In genomic region chr3:9076985-9077384, GRCh38 we compare ENCODE assay signal across 32 cellular contexts.
"Had no signal": no experiment of that assay in that cellular context is flagged by ENCODE, and none has a peak within 500 bp of the region (broad histone marks: within the 10 kb centered on the region; RNA-seq: fewer than 3 reads in every experiment).

No MANE protein-coding gene starts in this region.

- H3K4me3 Mint-ChIP-seq: activated naive CD4-positive, alpha-beta T cell treated with anti-CD3 and anti-CD28 coated beads for 36 hours; activated naive CD8-positive, alpha-beta T cell treated with anti-CD3 and anti-CD28 coated beads for 36 hours; activated T-helper 1 cell treated with anti-CD3 and anti-CD28 coated beads, Interleukin-12 subunit alpha, Interleukin-12 subunit beta, Interleukin-2, Interleukin-4 antibody, amounts not matched to agents 30 ng/mL and 10 ng/mL and 1 ng/mL, durations not matched to agents 14 hours and 24 hours and 36 hours; effector memory CD8-positive, alpha-beta T cell; nephron progenitor cell; T-helper 1 cell treated with Interleukin-12 subunit alpha and Interleukin-12 subunit beta and Interleukin-4 antibody, amounts not matched to agents 30 μg/mL and 1 μg/mL, for 36 hours had no signal

- DNase-seq: activated CD4-positive, alpha-beta T cell treated with anti-CD3 and anti-CD28 coated beads for 48 hours; activated CD4-positive, alpha-beta T cell treated with anti-CD3 and anti-CD28 coated beads, Interleukin-2, amount 50 U/mL, for 48 hours; activated CD8-positive, alpha-beta memory T cell treated with anti-CD3 and anti-CD28 coated beads for 24 hours; activated CD8-positive, alpha-beta memory T cell treated with anti-CD3 and anti-CD28 coated beads, Interleukin-2, amount 50 U/mL, for 4 hours; activated effector memory CD4-positive, alpha-beta T cell treated with anti-CD3 and anti-CD28 coated beads, Interleukin-2, amount 50 U/mL, for 16 hours; activated naive CD4-positive, alpha-beta T cell treated with anti-CD3 and anti-CD28 coated beads for 36 hours; activated naive CD8-positive, alpha-beta T cell treated with anti-CD3 and anti-CD28 coated beads for 36 hours; activated T-cell treated with anti-CD3 and anti-CD28 coated beads, Interleukin-2, amount 50 U/mL, for 1 hour; adrenal gland; aorta; brain microvascular endothelial cell; caudate nucleus; cortex of kidney; effector memory CD8-positive, alpha-beta T cell; hippocampal formation; kidney; left lung; nephron progenitor cell; nucleus accumbens; right cardiac atrium; spleen; stimulated activated naive CD4-positive, alpha-beta T cell treated with Interleukin-2 at 50 U/mL for 16 hours; SW 1271; T-helper 9 cell; transverse colon had no signal

- H2AFZ ChIP-seq: parathyroid adenoma had no signal

- H3K27ac ChIP-seq: adrenal gland, brain microvascular endothelial cell, gastroesophageal sphincter, left lung, parathyroid adenoma, spleen, transverse colon, VCaP had no signal

- H3K27me3 Mint-ChIP-seq: activated naive CD8-positive, alpha-beta T cell treated with anti-CD3 and anti-CD28 coated beads for 36 hours had no signal

- H3K4me3 ChIP-seq: adrenal gland, gastroesophageal sphincter, left lung, lung, spleen, transverse colon had no signal

- H3K4me1 ChIP-seq: adrenal gland, gastroesophageal sphincter, left lung, parathyroid adenoma, spleen, transverse colon had no signal

- ATAC-seq: activated CD4-positive, CD25-positive, alpha-beta regulatory T cell treated with anti-CD3 and anti-CD28 coated beads, Interleukin-2, amount 50 U/mL, for 24 hours; effector memory CD8-positive, alpha-beta T cell; gastroesophageal sphincter; left lung; right cardiac atrium had no signal

- H3K9me3 ChIP-seq: adrenal gland, gastroesophageal sphincter, left lung, spleen, transverse colon had no signal

- H3K36me3 Mint-ChIP-seq: activated naive CD8-positive, alpha-beta T cell treated with anti-CD3 and anti-CD28 coated beads for 36 hours had no signal

- H3K79me2 ChIP-seq: parathyroid adenoma had no signal

- H3K9me3 Mint-ChIP-seq: activated naive CD4-positive, alpha-beta T cell treated with anti-CD3 and anti-CD28 coated beads for 36 hours; activated naive CD8-positive, alpha-beta T cell treated with anti-CD3 and anti-CD28 coated beads for 36 hours; activated T-helper 1 cell treated with anti-CD3 and anti-CD28 coated beads, Interleukin-12 subunit alpha, Interleukin-12 subunit beta, Interleukin-2, Interleukin-4 antibody, amounts not matched to agents 30 ng/mL and 10 ng/mL and 1 ng/mL, durations not matched to agents 14 hours and 24 hours and 36 hours; effector memory CD8-positive, alpha-beta T cell; T-helper 1 cell treated with Interleukin-12 subunit alpha and Interleukin-12 subunit beta and Interleukin-4 antibody, amounts not matched to agents 30 μg/mL and 1 μg/mL, for 36 hours had no signal

- H3K27ac Mint-ChIP-seq: activated naive CD4-positive, alpha-beta T cell treated with anti-CD3 and anti-CD28 coated beads for 36 hours; activated naive CD8-positive, alpha-beta T cell treated with anti-CD3 and anti-CD28 coated beads for 36 hours; activated T-helper 1 cell treated with anti-CD3 and anti-CD28 coated beads, Interleukin-12 subunit alpha, Interleukin-12 subunit beta, Interleukin-2, Interleukin-4 antibody, amounts not matched to agents 30 ng/mL and 10 ng/mL and 1 ng/mL, durations not matched to agents 14 hours and 24 hours and 36 hours; effector memory CD8-positive, alpha-beta T cell; nephron progenitor cell; T-helper 1 cell treated with Interleukin-12 subunit alpha and Interleukin-12 subunit beta and Interleukin-4 antibody, amounts not matched to agents 30 μg/mL and 1 μg/mL, for 36 hours had no signal

- H3K36me3 ChIP-seq: adrenal gland, brain microvascular endothelial cell, gastroesophageal sphincter, left lung, spleen, transverse colon had no signal

- H3K27me3 ChIP-seq: adrenal gland, brain microvascular endothelial cell, gastroesophageal sphincter, left lung, spleen, transverse colon had no signal
